ENCODE assay signal across 34 cellular contexts in the genomic region with DNA sequence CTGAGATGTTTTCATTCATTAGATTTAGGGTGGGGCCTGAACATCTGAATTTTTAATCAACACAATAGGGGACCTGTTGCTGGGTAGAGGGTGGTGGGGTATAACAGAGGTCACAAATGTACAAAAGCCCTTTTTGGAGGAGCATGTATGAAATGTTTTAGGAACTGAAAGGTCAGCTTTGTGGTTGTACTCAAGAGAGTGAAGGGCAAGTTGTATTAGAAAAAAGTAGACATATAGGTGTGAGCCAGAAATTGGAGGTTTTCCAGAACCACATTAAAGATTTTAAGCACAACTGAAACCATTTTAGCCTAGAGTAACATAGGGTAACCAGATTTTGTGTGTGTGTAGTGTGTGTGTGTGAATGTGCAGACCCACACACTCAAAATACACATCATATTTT.
"Had no signal": no experiment of that assay in that cellular context is flagged by ENCODE, and none has a peak within 500 bp of the region (broad histone marks: within the 10 kb centered on the region; RNA-seq: fewer than 3 reads in every experiment).

No MANE protein-coding gene starts in this region.

- H3K36me3 ChIP-seq: MG63 had no signal

- H3K4me3 ChIP-seq: MG63 had no signal

- H3K27me3 ChIP-seq: MG63 had no signal

- DNase-seq: Karpas-422, Kasumi-1, MG63, MM.1S, MV-4-11, NCI-H1048, NCI-H1092, NCI-H1092 treated with DMSO at 0.1 percent for 48 hours, NCI-H1105, NCI-H1105 treated with DMSO at 0.1 percent for 48 hours, NCI-H1417, NCI-H1417 treated with DMSO at 0.1 percent for 48 hours, NCI-H1436, NCI-H1436 treated with DMSO at 0.1 percent for 48 hours, NCI-H146, NCI-H1694, NCI-H1694 treated with DMSO at 0.1 percent for 48 hours, NCI-H187, NCI-H187 treated with DMSO at 0.1 percent for 48 hours, NCI-H1930, NCI-H2029, NCI-H2029 treated with DMSO at 0.1 percent for 48 hours, NCI-H2081, NCI-H2081 treated with DMSO at 0.1 percent for 48 hours, NCI-H2107, NCI-H2171, NCI-H2171 treated with DMSO at 0.1 percent for 48 hours, NCI-H2227 treated with DMSO at 0.1 percent for 48 hours, NCI-H226, NCI-H345, NCI-H446, NCI-H446 treated with DMSO at 0.1 percent for 48 hours, NCI-H510A, NCI-H510A treated with DMSO at 0.1 percent for 48 hours had no signal

- H3K9me3 ChIP-seq: MG63 had no signal
